20 cellular contexts compared by ENCODE assay signal in the genomic region with DNA sequence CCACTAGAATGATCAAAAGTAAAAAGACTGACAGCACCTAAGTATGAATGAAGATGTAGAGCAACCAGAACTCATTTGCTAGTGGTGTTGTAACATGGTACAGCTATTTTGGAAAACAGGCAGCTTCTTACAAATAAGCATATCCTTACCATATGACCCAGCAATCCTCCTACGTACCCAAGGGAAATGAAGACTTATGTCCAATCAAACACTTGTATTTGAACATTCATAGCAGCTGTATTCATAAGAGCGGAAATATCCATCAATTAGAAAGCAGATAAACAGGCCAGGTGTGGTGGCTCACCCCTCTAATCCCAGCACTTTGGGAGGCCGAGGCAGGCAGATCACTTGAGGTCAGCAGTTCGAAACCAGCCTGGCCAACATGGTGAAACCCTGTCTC. TPM values are rescaled to one million over a fixed set of nuclear protein-coding genes. Genes with fewer than 3 reads are reported as not detected.
DNase-seq lines count a peak whose midpoint lies in the region; ATAC-seq and TF ChIP-seq lines count a peak whose summit lies in the region.
"Had no signal": no experiment of that assay in that cellular context is flagged by ENCODE, and none has a peak within 500 bp of the region (broad histone marks: within the 10 kb centered on the region; RNA-seq: fewer than 3 reads in every experiment).

No MANE protein-coding gene starts in this region.

- WGBS in trophoblast cell (ENCODE audit: extremely low coverage, insufficient coverage, insufficient read length), result no CpG with 5 or more reads among the region's 4 CpGs

- TF ChIP-seq CTCF in Calu3 (IDR thresholded peaks at IDR 0.05; ENCODE audit: unreplicated experiment), result no peak
- no peak for TF ChIP-seq CTCF in dorsolateral prefrontal cortex (IDR thresholded peaks at IDR 0.05 in 54 of 56, conservative IDR thresholded peaks at IDR 0.05 in 2 of 56; ENCODE audit: low read depth in 1 of 56, partially characterized antibody in 56 of 56)

- peaks cover 4% of the 10 kb centered on the region for H3K79me2 ChIP-seq in trophoblast cell (ENCODE audit: control insufficient read depth, insufficient read depth, low read length, poor library complexity)

- no peak overlapping the region for H3K9ac ChIP-seq in trophoblast cell (ENCODE audit: low read length)

- peaks cover 6 to 8% of the 10 kb centered on the region in 2 experiments for H3K36me3 ChIP-seq in trophoblast cell (ENCODE audit: control insufficient read depth in 1 of 2, insufficient read depth in 2 of 2, low read length in 2 of 2)

- no peak overlapping the region for H2BK12ac ChIP-seq in trophoblast cell (ENCODE audit: low read length)

- intact Hi-C loops in Calu3 (cut with micrococcal nuclease; ENCODE audit: unreplicated experiment) (loop anchor here (5.0 kb wide), 1 partner anchor 47 kb away; no protein-coding TSS in a partner anchor), dorsolateral prefrontal cortex (cut with DNase I) (loop anchor here (5.0 to 10.0 kb wide), 3 partner anchors 68 to 134 kb away; a partner anchor contains a TSS)

- no peaks in the 10 kb centered on the region for H3K27me3 Mint-ChIP-seq in Calu3 (ENCODE audit: unreplicated experiment)
- H3K27me3 Mint-ChIP-seq: activated CD4-positive, alpha-beta memory T cell treated with anti-CD3 and anti-CD28 coated beads for 36 hours; stimulated activated naive B cell treated with anti-CD40 and anti-IgM and Interleukin-4, amounts not matched to agents 10 μg/mL and 1 μg/mL and 100 μg/mL, for 72 hours had no signal

- H4K8ac ChIP-seq in trophoblast cell (ENCODE audit: low read depth, low read length), result no peak overlapping the region

- H3K27me3 ChIP-seq in dorsolateral prefrontal cortex (no peaks in the 10 kb centered on the region), trophoblast cell (ENCODE audit: insufficient read depth, low read length) (no peaks in the 10 kb centered on the region)

- peak overlapping the region; percentile 61 for H3K27ac Mint-ChIP-seq in Calu3 (ENCODE audit: unreplicated experiment)
- H3K27ac Mint-ChIP-seq: activated CD4-positive, alpha-beta memory T cell treated with anti-CD3 and anti-CD28 coated beads for 36 hours; stimulated activated naive B cell treated with anti-CD40 and anti-IgM and Interleukin-4, amounts not matched to agents 10 μg/mL and 1 μg/mL and 100 μg/mL, for 72 hours had no signal

- no peak overlapping the region for H2AK5ac ChIP-seq in trophoblast cell (ENCODE audit: low read length)

- no peak overlapping the region for H3K4me3 Mint-ChIP-seq in Calu3 (ENCODE audit: low read depth, unreplicated experiment)
- H3K4me3 Mint-ChIP-seq: activated CD4-positive, alpha-beta memory T cell treated with anti-CD3 and anti-CD28 coated beads for 36 hours; stimulated activated naive B cell treated with anti-CD40 and anti-IgM and Interleukin-4, amounts not matched to agents 10 μg/mL and 1 μg/mL and 100 μg/mL, for 72 hours had no signal

- H3K4me2 ChIP-seq in trophoblast cell (ENCODE audit: low read length), result no peak overlapping the region
- H3K4me2 ChIP-seq: smooth muscle cell had no signal

- H3K4me1 ChIP-seq in trophoblast cell (ENCODE audit: control insufficient read depth in 1 of 2, insufficient read depth in 2 of 2, low read length in 2 of 2), result peaks cover 9 to 13% of the 10 kb centered on the region in 2 experiments

- no peak for TF ChIP-seq POLR2A in GM18505 (IDR thresholded peaks at IDR 0.05; ENCODE audit: borderline replicate concordance, extremely low read depth, insufficient read depth, insufficient read length)

- CTCF ChIA-PET in Calu3 (lab: Charles Lee), result interaction anchor here (1.2 kb wide), 2 partner anchors 9 to 53 kb away, joined by 5 to 8 read pairs; a partner anchor contains a TSS

- H3K79me1 ChIP-seq in trophoblast cell (ENCODE audit: low read length), result peaks cover 11% of the 10 kb centered on the region

- H4K12ac ChIP-seq in trophoblast cell (ENCODE audit: low read depth, low read length), result no peak overlapping the region

- peaks cover 8% of the 10 kb centered on the region for H3K4me1 Mint-ChIP-seq in Calu3 (ENCODE audit: low read depth, unreplicated experiment)

- H2BK120ac ChIP-seq in trophoblast cell (ENCODE audit: insufficient read depth, low read length, poor library complexity), result no peak overlapping the region

- H4K91ac ChIP-seq in trophoblast cell (ENCODE audit: low read depth, low read length), result peak overlapping the region; percentile 43

- peaks cover 50% of the 10 kb centered on the region for H3K36me3 Mint-ChIP-seq in Calu3 (ENCODE audit: insufficient read depth, unreplicated experiment)

- H2AFZ ChIP-seq in trophoblast cell (ENCODE audit: insufficient read depth, low read length, poor library complexity), result no peak overlapping the region

- H3K9me3 Mint-ChIP-seq in Calu3 (ENCODE audit: low read depth, unreplicated experiment), result no peaks in the 10 kb centered on the region
- H3K9me3 Mint-ChIP-seq: activated CD4-positive, alpha-beta memory T cell treated with anti-CD3 and anti-CD28 coated beads for 36 hours; stimulated activated naive B cell treated with anti-CD40 and anti-IgM and Interleukin-4, amounts not matched to agents 10 μg/mL and 1 μg/mL and 100 μg/mL, for 72 hours had no signal

- H3K27ac ChIP-seq in dorsolateral prefrontal cortex, result peak overlapping the region in 35 of 59 donors; percentile 8 to 93 (median 86)
- H3K27ac ChIP-seq in trophoblast cell (ENCODE audit: low read depth, low read length), result no peak overlapping the region
- H3K27ac ChIP-seq: lower lobe of right lung, SK-N-MC had no signal

- H3K23ac ChIP-seq in trophoblast cell (ENCODE audit: low read length), result no peak overlapping the region

- ATAC-seq in HG03521 (IDR thresholded peaks at IDR 0.05; ENCODE audit: unreplicated experiment) (no peak), GM18505 (IDR thresholded peaks at IDR 0.05; ENCODE audit: unreplicated experiment) (no peak)
- ATAC-seq: stimulated activated naive B cell treated with anti-CD40 and anti-IgM and Interleukin-4, amounts not matched to agents 10 μg/mL and 1 μg/mL and 100 μg/mL, for 72 hours had no signal

- no peak overlapping the region for H3K18ac ChIP-seq in trophoblast cell (ENCODE audit: low read length)

- no peak overlapping the region for H3K4ac ChIP-seq in trophoblast cell (ENCODE audit: low read depth, low read length)

- H3K4me3 ChIP-seq in dorsolateral prefrontal cortex (no peak overlapping the region), trophoblast cell (ENCODE audit: low read depth, low read length) (no peak overlapping the region)
- H3K4me3 ChIP-seq: lower lobe of right lung, SK-N-MC, smooth muscle cell had no signal

- H3K14ac ChIP-seq in trophoblast cell (ENCODE audit: low read length), result no peak overlapping the region

- H2BK5ac ChIP-seq in trophoblast cell (ENCODE audit: low read depth, low read length, poor library complexity), result no peak overlapping the region

- H3K9me3 ChIP-seq in trophoblast cell (ENCODE audit: insufficient read depth, low read depth, low read length), result no peaks in the 10 kb centered on the region
- H3K9me3 ChIP-seq: lower lobe of right lung had no signal

- DNase-seq in Calu3 (no peak), NCI-H2171 treated with DMSO at 0.1 percent for 48 hours (lab: John Stamatoyannopoulos, UW) (peak; percentile 70), dorsolateral prefrontal cortex (no peak), trophoblast cell (no peak), HPDE6-E6E7 (ENCODE audit: extremely low spot score) (no peak)
- DNase-seq: activated CD4-positive, alpha-beta memory T cell treated with anti-CD3 and anti-CD28 coated beads for 36 hours; activated gamma-delta T cell treated with Interleukin-2 at 50 U/mL for 16 hours; lower lobe of right lung; NCI-H1930; NCI-H446 treated with DMSO at 0.1 percent for 48 hours; stimulated activated naive B cell treated with anti-CD40 and anti-IgM and Interleukin-4, amounts not matched to agents 10 μg/mL and 1 μg/mL and 100 μg/mL, for 72 hours; WERI-Rb-1 had no signal

- BruUV-seq in Calu3 (replicated peaks; lab: Mats Ljungman, UMichigan), result no TSS peak

RNA-seq across cellular contexts. Expression of a gene that starts 53.0 kb away (rescaled TPM):
- 1.3 and 1.5 TPM in 2 replicates for total RNA-seq in Calu3 (2022)
- total RNA-seq in dorsolateral prefrontal cortex, result under 1 TPM in 2 of 120 experiments, not detected in 118; 0.16 to 0.42 TPM
- 1.8 and 2.0 TPM in 2 replicates for polyA plus RNA-seq in trophoblast cell (2013)
- total RNA-seq: dermis microvascular lymphatic vessel endothelial cell, endothelial cell of umbilical vein, LHCN-M2, RPMI7951, smooth muscle cell had no signal
- polyA plus RNA-seq: endothelial cell of umbilical vein had no signal
